In genomic region chr16:65312071-65312470, GRCh38 we compare ENCODE assay signal across 1 cellular context.
TF ChIP-seq lines count a peak whose summit lies in the region.

No MANE protein-coding gene starts in this region.

TF ChIP-seq in HepG2, 621 proteins besides CTCF, POLR2A, EP300 and RAD21 (continued from another document):
- TF ChIP-seq HIVEP1 (CRISPR knock-in tag; IDR thresholded peaks at IDR 0.05), result no peak
- TF ChIP-seq IRF2 (CRISPR knock-in tag; IDR thresholded peaks at IDR 0.05), result no peak
- no peak for TF ChIP-seq TARDBP (CRISPR knock-in tag; IDR thresholded peaks at IDR 0.05)
- TF ChIP-seq HCFC1 (IDR thresholded peaks at IDR 0.05; ENCODE audit: low read depth, low read length), result no peak
- no peak for TF ChIP-seq ZNF782 (CRISPR knock-in tag; IDR thresholded peaks at IDR 0.05; ENCODE audit: borderline replicate concordance)
- TF ChIP-seq NFE2 (CRISPR knock-in tag; IDR thresholded peaks at IDR 0.05), result no peak
- TF ChIP-seq RARG (CRISPR knock-in tag; IDR thresholded peaks at IDR 0.05; ENCODE audit: low read depth), result no peak
- no peak for TF ChIP-seq MIER3 (CRISPR knock-in tag; IDR thresholded peaks at IDR 0.05; ENCODE audit: borderline replicate concordance)
